In the genomic region with DNA sequence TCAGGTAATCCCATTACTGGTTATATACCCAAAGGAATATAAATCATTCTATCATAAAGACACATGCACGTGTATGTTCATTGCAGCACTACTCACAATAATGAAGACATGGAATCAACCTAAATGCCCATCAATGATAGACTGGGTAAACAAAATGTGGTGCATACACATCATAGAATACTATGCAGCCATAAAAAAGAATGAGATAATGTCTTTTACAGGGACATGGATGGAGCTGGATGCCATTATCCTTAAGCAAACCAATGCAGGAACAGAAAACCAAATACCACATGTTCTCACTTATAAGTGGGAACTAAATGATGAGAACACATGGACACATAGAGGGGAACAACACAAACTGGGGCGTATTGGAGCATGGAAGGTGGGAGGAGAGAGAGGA, we compare ENCODE assay signal across 2 cellular contexts. TPM values are rescaled to one million over a fixed set of nuclear protein-coding genes. Genes with fewer than 3 reads are reported as not detected.
"Had no signal": no experiment of that assay in that cellular context is flagged by ENCODE, and none has a peak within 500 bp of the region (broad histone marks: within the 10 kb centered on the region; RNA-seq: fewer than 3 reads in every experiment).

No MANE protein-coding gene starts in this region.

RNA-seq across cellular contexts. Expression of a gene that starts 5.8 kb away (rescaled TPM):
- total RNA-seq: HT-29 had no signal
- polyA plus RNA-seq: IgD-negative memory B cell had no signal
